ENCODE assay signal across 7 cellular contexts in genomic region chr1:119631433-119632102, GRCh38. TPM values are rescaled to one million over a fixed set of nuclear protein-coding genes. Genes with fewer than 3 reads are reported as not detected.
A peak's percentile ranks its signal among the peaks of the same experiment; 100 is the strongest.
DNase-seq lines count a peak whose midpoint lies in the region; ATAC-seq, FAIRE-seq and TF ChIP-seq lines count a peak whose summit lies in the region.

No MANE protein-coding gene starts in this region.

- H2AFZ ChIP-seq in endothelial cell of umbilical vein (ENCODE audit: low read depth, low read length): no peak overlapping the region

- H2BK5ac ChIP-seq in mesendoderm (ENCODE audit: low read length): no peak overlapping the region

- no peak overlapping the region for H2BK120ac ChIP-seq in mesendoderm (ENCODE audit: low read depth, low read length)

- TF ChIP-seq POLR2A in endothelial cell of umbilical vein (IDR thresholded peaks at IDR 0.05; ENCODE audit: low read depth, low read length): peak; percentile 64
- TF ChIP-seq POLR2A in uterus (IDR thresholded peaks at IDR 0.05): no peak

- intact Hi-C loops in endothelial cell of umbilical vein (cut with micrococcal nuclease): loop anchor here (1.0 to 2.0 kb wide), 3 partner anchors 17 to 44 kb away; partner anchors contain the start of gene ZNF697
- intact Hi-C loops in uterus (cut with DNase I; ENCODE audit: low total_unique reads): no loop called here

- no peak overlapping the region for H2BK15ac ChIP-seq in mesendoderm (replicated peaks; ENCODE audit: low read depth)

- H3K9me1 ChIP-seq in endothelial cell of umbilical vein (replicated peaks; ENCODE audit: control insufficient read depth, extremely low read depth, insufficient read depth, low read length): no peaks in the 10 kb centered on the region

- H3K4me3 ChIP-seq in endothelial cell of umbilical vein (replicated peaks in 1 of 3; ENCODE audit: insufficient read depth in 1 of 3, low read depth in 1 of 3, low read length in 3 of 3) (peak overlapping the region in 1 of 3 experiments; percentile 20), mesendoderm (ENCODE audit: low read length) (no peak overlapping the region), uterus (peak overlapping the region; percentile 11 to 31)

- DNase-seq in NCI-H226 (peak; percentile 63), endothelial cell of umbilical vein (ENCODE audit: low read depth, low spot score) (peak; percentile 92), mesendoderm (peak; percentile 62), uterus (peak; percentile 86 to 93)

- H3K27ac ChIP-seq in endothelial cell of umbilical vein (ENCODE audit: insufficient read depth, low read depth, low read length) (peak overlapping the region; percentile 91), mesendoderm (ENCODE audit: low read depth, low read length) (no peak overlapping the region), uterus (peak overlapping the region; percentile 65 to 71)

- no peak for TF ChIP-seq CTCF in endothelial cell of umbilical vein (IDR thresholded peaks at IDR 0.05; ENCODE audit: extremely low read depth in 1 of 2, insufficient read depth in 1 of 2, low read depth in 1 of 2, low read length in 2 of 2)
- no peak for TF ChIP-seq CTCF in uterus (IDR thresholded peaks at IDR 0.05)

- H3K9ac ChIP-seq in endothelial cell of umbilical vein (replicated peaks; ENCODE audit: extremely low read depth, insufficient read depth, low read length): peak overlapping the region; percentile 60
- H3K9ac ChIP-seq in mesendoderm (ENCODE audit: low read length): peak overlapping the region; percentile 17

- H3K4me2 ChIP-seq in endothelial cell of umbilical vein (ENCODE audit: insufficient read depth, low read length) (peak overlapping the region; percentile 84), mesendoderm (ENCODE audit: low read length) (peak overlapping the region; percentile 23)

- H4K8ac ChIP-seq in mesendoderm (ENCODE audit: low read depth, low read length): no peak overlapping the region

- POLR2A ChIA-PET in endothelial cell of umbilical vein (lab: Charles Lee): interaction anchor here (2.7 kb wide), 1 partner anchor 16 kb away, joined by 21 read pairs; the partner anchor contains the start of gene ZNF697

- peak; percentile 90 for FAIRE-seq in endothelial cell of umbilical vein (lab: Jason Lieb, UNC)

- H4K20me1 ChIP-seq in endothelial cell of umbilical vein (replicated peaks; ENCODE audit: control insufficient read depth, extremely low read depth, insufficient read depth, low read length): no peaks in the 10 kb centered on the region

- H3K36me3 ChIP-seq in endothelial cell of umbilical vein (ENCODE audit: control insufficient read depth in 2 of 2, extremely low read depth in 1 of 2, insufficient read depth in 2 of 2, low read length in 2 of 2): no peaks in the 10 kb centered on the region
- no peaks in the 10 kb centered on the region for H3K36me3 ChIP-seq in mesendoderm (ENCODE audit: control insufficient read depth, insufficient read depth, low read length)
- H3K36me3 ChIP-seq in uterus: no peaks in the 10 kb centered on the region

- H3K79me1 ChIP-seq in mesendoderm (ENCODE audit: low read length): peaks cover 22% of the 10 kb centered on the region

- dilution Hi-C loops in endothelial cell of umbilical vein (cut with MboI; ENCODE audit: extremely low pct_ligation_motif_present, low sequenced_read_pairs): no loop called here

- CTCF ChIA-PET in endothelial cell of umbilical vein (lab: Charles Lee): interaction anchor here (1.0 to 8.5 kb wide), 7 partner anchors 17 to 43 kb away, joined by 3 to 102 read pairs (median 4); partner anchors contain the start of gene ZNF697

- no peak overlapping the region for H4K5ac ChIP-seq in mesendoderm (ENCODE audit: low read length)

- H2AK5ac ChIP-seq in mesendoderm (ENCODE audit: low read length): no peak overlapping the region

- no peak overlapping the region for H3K4ac ChIP-seq in mesendoderm (ENCODE audit: low read depth, low read length)

- H3K4me1 ChIP-seq in endothelial cell of umbilical vein (ENCODE audit: control insufficient read depth, extremely low read depth, insufficient read depth, low read length): peaks cover 63% of the 10 kb centered on the region
- peaks cover 3% of the 10 kb centered on the region for H3K4me1 ChIP-seq in mesendoderm (ENCODE audit: control insufficient read depth, low read depth, low read length)
- peaks cover 0 to 17% of the 10 kb centered on the region in 2 donors for H3K4me1 ChIP-seq in uterus

- peak overlapping the region; percentile 29 for H3K18ac ChIP-seq in mesendoderm (ENCODE audit: low read length)

- no CpG with 5 or more reads among the region's 37 CpGs for WGBS in mesendoderm (ENCODE audit: extremely low coverage, insufficient coverage, low lambda C conversion rate)

- no peak overlapping the region for H3K23ac ChIP-seq in mesendoderm (ENCODE audit: low read length)

- H3K27me3 ChIP-seq in endothelial cell of umbilical vein (ENCODE audit: control insufficient read depth in 2 of 2, insufficient read depth in 2 of 2, low read length in 2 of 2) (no peaks in the 10 kb centered on the region), mesendoderm (ENCODE audit: insufficient read depth, low read length, poor library complexity) (no peaks in the 10 kb centered on the region), uterus (no peaks in the 10 kb centered on the region)

- peak overlapping the region; percentile 27 for H3K56ac ChIP-seq in mesendoderm (ENCODE audit: low read length)

- TSS peak; percentile 10 for BruUV-seq in endothelial cell of umbilical vein (replicated peaks; lab: Mats Ljungman, UMichigan)

- no peaks in the 10 kb centered on the region for H3K9me3 ChIP-seq in endothelial cell of umbilical vein (replicated peaks; ENCODE audit: control insufficient read depth, insufficient read depth, low read length)
- H3K9me3 ChIP-seq in uterus: no peaks in the 10 kb centered on the region

- H3K79me2 ChIP-seq in endothelial cell of umbilical vein (ENCODE audit: control insufficient read depth, insufficient read depth, low read length): peaks cover 88% of the 10 kb centered on the region
- peaks cover 61% of the 10 kb centered on the region for H3K79me2 ChIP-seq in mesendoderm (ENCODE audit: control insufficient read depth, insufficient read depth, low read length)

- ATAC-seq in GM21786 (IDR thresholded peaks at IDR 0.05; ENCODE audit: unreplicated experiment): peak; percentile 38
- no peak for ATAC-seq in GM18858 (IDR thresholded peaks at IDR 0.05; ENCODE audit: unreplicated experiment)
- ATAC-seq in HG02870 (IDR thresholded peaks at IDR 0.05; ENCODE audit: unreplicated experiment): no peak

TF ChIP-seq in endothelial cell of umbilical vein, 7 proteins besides CTCF, POLR2A, EP300 and RAD21:
- no peak for TF ChIP-seq EZH2 (IDR thresholded peaks at IDR 0.05; ENCODE audit: borderline replicate concordance, low read depth, low read length, severe bottlenecking)
- no peak for TF ChIP-seq MYC (IDR thresholded peaks at IDR 0.05; ENCODE audit: low read depth, low read length)
- TF ChIP-seq MAX (IDR thresholded peaks at IDR 0.05; ENCODE audit: insufficient read depth, insufficient read length): peak; percentile 25
- peak; percentile 41 for TF ChIP-seq GATA2 (IDR thresholded peaks at IDR 0.05; ENCODE audit: insufficient read depth, insufficient read length, low read depth, low read length)
- peak; percentile 98 for TF ChIP-seq POLR2AphosphoS5 (IDR thresholded peaks at IDR 0.05; ENCODE audit: insufficient read depth, low read depth, low read length)

RNA-seq across cellular contexts. Expression of gene ZNF697, which starts 16.5 kb away (rescaled TPM):
- total RNA-seq in endothelial cell of umbilical vein: 14.1 and 15.0 TPM in 2 replicates
- polyA plus RNA-seq in endothelial cell of umbilical vein: 6.2 and 6.3 TPM in 2 replicates
- 5.2 and 5.9 TPM in 2 replicates for polyA plus RNA-seq in endothelial cell of umbilical vein (2011; cell fraction: cytosol; rRNA removed)
- 14.7 and 17.0 TPM in 2 replicates for polyA plus RNA-seq in endothelial cell of umbilical vein (2011; cell fraction: nucleus; rRNA removed)
- polyA plus RNA-seq in endothelial cell of umbilical vein (2012): 11.7 and 13.9 TPM in 2 replicates
- 15.0 and 16.5 TPM in 2 replicates for polyA minus RNA-seq in endothelial cell of umbilical vein
- 2.8 TPM for polyA minus RNA-seq in endothelial cell of umbilical vein (2011; cell fraction: cytosol; rRNA and poly(A)+ RNA removed)
- 30.5 and 32.3 TPM in 2 replicates for polyA minus RNA-seq in endothelial cell of umbilical vein (2011; cell fraction: nucleus; rRNA and poly(A)+ RNA removed)
- polyA plus RNA-seq in mesendoderm (2013, experiment 1 of 2): 18.1 TPM
- polyA plus RNA-seq in mesendoderm (2013, experiment 2 of 2): 18.1 TPM
- 10 to 100 TPM in 1 of 4 donors, 1 to 10 TPM in 3; 2.4 to 25.5 (median 7.9) TPM for total RNA-seq in uterus
